ENCODE assay signal across 1 cellular context in genomic region chr6:3779574-3779849, GRCh38.
TF ChIP-seq lines count a peak whose summit lies in the region.

No MANE protein-coding gene starts in this region.

TF ChIP-seq in HepG2, 621 proteins besides CTCF, POLR2A, EP300 and RAD21:
- TF ChIP-seq ZBTB33 (CRISPR knock-in tag; IDR thresholded peaks at IDR 0.05) (0 out of 2 replicates have a peak, but pooled peaks have one; percentile 19), FOXA3 (CRISPR knock-in tag; IDR thresholded peaks at IDR 0.05) (no peak)
